In genomic region chr20:10461495-10461894, GRCh38 we compare ENCODE assay signal across 1 cellular context.
TF ChIP-seq lines count a peak whose summit lies in the region.

No MANE protein-coding gene starts in this region.

TF ChIP-seq in GM23338, 12 proteins besides CTCF, POLR2A, EP300 and RAD21:
- TF ChIP-seq ETS1 (IDR thresholded peaks at IDR 0.05) (no peak), POLR2AphosphoS5 (IDR thresholded peaks at IDR 0.05; ENCODE audit: low read depth) (no peak), ZNF114 (CRISPR knock-in tag; IDR thresholded peaks at IDR 0.05) (no peak), EZH2 (IDR thresholded peaks at IDR 0.05; ENCODE audit: low read depth, unreplicated experiment) (no peak), STAT1 (IDR thresholded peaks at IDR 0.05; ENCODE audit: unreplicated experiment) (no peak), EZH2phosphoT487 (IDR thresholded peaks at IDR 0.05; ENCODE audit: unreplicated experiment) (no peak), ZNF331 (CRISPR knock-in tag; IDR thresholded peaks at IDR 0.05; ENCODE audit: low read depth) (no peak), CREB1 (CRISPR knock-in tag; IDR thresholded peaks at IDR 0.05; ENCODE audit: low read depth) (no peak), REST (IDR thresholded peaks at IDR 0.05; ENCODE audit: unreplicated experiment) (no peak), ZNF462 (CRISPR knock-in tag; IDR thresholded peaks at IDR 0.05) (no peak)
